In the genomic region with DNA sequence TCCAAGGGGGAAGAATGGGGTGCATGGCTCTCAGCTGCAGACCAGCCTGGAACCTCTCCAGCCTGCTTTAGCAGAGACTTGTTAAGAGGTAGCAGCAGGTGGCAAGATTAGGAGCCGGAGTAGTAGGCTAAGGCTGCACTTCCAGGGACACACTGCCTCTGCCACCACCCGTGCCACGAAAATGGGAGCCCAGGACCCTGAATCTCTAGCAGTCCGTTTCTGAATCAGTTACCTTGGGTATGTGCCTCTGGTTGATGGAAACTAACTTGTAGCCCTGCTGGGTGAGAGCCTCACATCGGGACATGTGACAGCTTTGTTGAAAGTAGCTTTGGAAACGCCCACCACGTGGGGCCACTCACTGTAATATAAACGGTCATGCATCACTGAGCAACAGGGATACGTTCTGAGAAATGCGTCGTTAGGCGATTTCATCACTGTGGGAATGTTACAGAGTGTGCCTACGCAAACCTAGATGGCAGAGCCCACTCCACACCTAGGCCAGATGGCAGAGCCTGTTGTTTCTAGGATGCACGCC, we compare ENCODE assay signal across 2 cellular contexts.
TF ChIP-seq lines count a peak whose summit lies in the region.

No MANE protein-coding gene starts in this region.

TF ChIP-seq in IMR-90, 13 proteins besides CTCF, POLR2A, EP300 and RAD21:
- TF ChIP-seq CEBPB (IDR thresholded peaks at IDR 0.05; ENCODE audit: low read depth, low read length) = peak; percentile 73
- TF ChIP-seq CHD1 (IDR thresholded peaks at IDR 0.05; ENCODE audit: low read depth, low read length) = no peak
- TF ChIP-seq BHLHE40 (IDR thresholded peaks at IDR 0.05; ENCODE audit: low read depth, low read length) = peak; percentile 20; the same call in 1 of the 2 replicates
- TF ChIP-seq SMC3 (IDR thresholded peaks at IDR 0.05; ENCODE audit: low read depth, low read length) = no peak
- no peak for TF ChIP-seq NFE2L2 (IDR thresholded peaks at IDR 0.05; ENCODE audit: low read depth, low read length)
- TF ChIP-seq, protein P1, sequence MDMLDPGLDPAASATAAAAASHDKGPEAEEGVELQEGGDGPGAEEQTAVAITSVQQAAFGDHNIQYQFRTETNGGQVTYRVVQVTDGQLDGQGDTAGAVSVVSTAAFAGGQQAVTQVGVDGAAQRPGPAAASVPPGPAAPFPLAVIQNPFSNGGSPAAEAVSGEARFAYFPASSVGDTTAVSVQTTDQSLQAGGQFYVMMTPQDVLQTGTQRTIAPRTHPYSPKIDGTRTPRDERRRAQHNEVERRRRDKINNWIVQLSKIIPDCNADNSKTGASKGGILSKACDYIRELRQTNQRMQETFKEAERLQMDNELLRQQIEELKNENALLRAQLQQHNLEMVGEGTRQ (IDR thresholded peaks at IDR 0.05; ENCODE audit: low read depth, low read length) = peak; percentile 93
- TF ChIP-seq MXI1 (IDR thresholded peaks at IDR 0.05; ENCODE audit: borderline replicate concordance, low read depth, low read length) = peak; percentile 76; the same call in 1 of the 2 replicates
- no peak for TF ChIP-seq MAFK (IDR thresholded peaks at IDR 0.05; ENCODE audit: low read depth, low read length)
TF ChIP-seq in IMR-90: peak in this region for 4.

TF ChIP-seq in GM23338, 12 proteins besides CTCF, POLR2A, EP300 and RAD21:
- TF ChIP-seq, protein P2, sequence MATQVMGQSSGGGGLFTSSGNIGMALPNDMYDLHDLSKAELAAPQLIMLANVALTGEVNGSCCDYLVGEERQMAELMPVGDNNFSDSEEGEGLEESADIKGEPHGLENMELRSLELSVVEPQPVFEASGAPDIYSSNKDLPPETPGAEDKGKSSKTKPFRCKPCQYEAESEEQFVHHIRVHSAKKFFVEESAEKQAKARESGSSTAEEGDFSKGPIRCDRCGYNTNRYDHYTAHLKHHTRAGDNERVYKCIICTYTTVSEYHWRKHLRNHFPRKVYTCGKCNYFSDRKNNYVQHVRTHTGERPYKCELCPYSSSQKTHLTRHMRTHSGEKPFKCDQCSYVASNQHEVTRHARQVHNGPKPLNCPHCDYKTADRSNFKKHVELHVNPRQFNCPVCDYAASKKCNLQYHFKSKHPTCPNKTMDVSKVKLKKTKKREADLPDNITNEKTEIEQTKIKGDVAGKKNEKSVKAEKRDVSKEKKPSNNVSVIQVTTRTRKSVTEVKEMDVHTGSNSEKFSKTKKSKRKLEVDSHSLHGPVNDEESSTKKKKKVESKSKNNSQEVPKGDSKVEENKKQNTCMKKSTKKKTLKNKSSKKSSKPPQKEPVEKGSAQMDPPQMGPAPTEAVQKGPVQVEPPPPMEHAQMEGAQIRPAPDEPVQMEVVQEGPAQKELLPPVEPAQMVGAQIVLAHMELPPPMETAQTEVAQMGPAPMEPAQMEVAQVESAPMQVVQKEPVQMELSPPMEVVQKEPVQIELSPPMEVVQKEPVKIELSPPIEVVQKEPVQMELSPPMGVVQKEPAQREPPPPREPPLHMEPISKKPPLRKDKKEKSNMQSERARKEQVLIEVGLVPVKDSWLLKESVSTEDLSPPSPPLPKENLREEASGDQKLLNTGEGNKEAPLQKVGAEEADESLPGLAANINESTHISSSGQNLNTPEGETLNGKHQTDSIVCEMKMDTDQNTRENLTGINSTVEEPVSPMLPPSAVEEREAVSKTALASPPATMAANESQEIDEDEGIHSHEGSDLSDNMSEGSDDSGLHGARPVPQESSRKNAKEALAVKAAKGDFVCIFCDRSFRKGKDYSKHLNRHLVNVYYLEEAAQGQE (IDR thresholded peaks at IDR 0.05; ENCODE audit: unreplicated experiment) = no peak
- TF ChIP-seq, protein P3, sequence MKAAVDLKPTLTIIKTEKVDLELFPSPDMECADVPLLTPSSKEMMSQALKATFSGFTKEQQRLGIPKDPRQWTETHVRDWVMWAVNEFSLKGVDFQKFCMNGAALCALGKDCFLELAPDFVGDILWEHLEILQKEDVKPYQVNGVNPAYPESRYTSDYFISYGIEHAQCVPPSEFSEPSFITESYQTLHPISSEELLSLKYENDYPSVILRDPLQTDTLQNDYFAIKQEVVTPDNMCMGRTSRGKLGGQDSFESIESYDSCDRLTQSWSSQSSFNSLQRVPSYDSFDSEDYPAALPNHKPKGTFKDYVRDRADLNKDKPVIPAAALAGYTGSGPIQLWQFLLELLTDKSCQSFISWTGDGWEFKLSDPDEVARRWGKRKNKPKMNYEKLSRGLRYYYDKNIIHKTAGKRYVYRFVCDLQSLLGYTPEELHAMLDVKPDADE (IDR thresholded peaks at IDR 0.05) = no peak
- TF ChIP-seq ZNF331 (CRISPR knock-in tag; IDR thresholded peaks at IDR 0.05; ENCODE audit: low read depth) (no peak), JUNB (IDR thresholded peaks at IDR 0.05; ENCODE audit: unreplicated experiment) (no peak), EZH2 (IDR thresholded peaks at IDR 0.05; ENCODE audit: low read depth, unreplicated experiment) (no peak), ZNF114 (CRISPR knock-in tag; IDR thresholded peaks at IDR 0.05) (no peak), EZH2phosphoT487 (IDR thresholded peaks at IDR 0.05; ENCODE audit: unreplicated experiment) (no peak), POLR2AphosphoS5 (IDR thresholded peaks at IDR 0.05; ENCODE audit: low read depth) (no peak), STAT1 (IDR thresholded peaks at IDR 0.05; ENCODE audit: unreplicated experiment) (no peak), NANOG (IDR thresholded peaks at IDR 0.05; ENCODE audit: borderline replicate concordance) (no peak), CREB1 (CRISPR knock-in tag; IDR thresholded peaks at IDR 0.05; ENCODE audit: low read depth) (no peak)
- TF ChIP-seq, protein P4, sequence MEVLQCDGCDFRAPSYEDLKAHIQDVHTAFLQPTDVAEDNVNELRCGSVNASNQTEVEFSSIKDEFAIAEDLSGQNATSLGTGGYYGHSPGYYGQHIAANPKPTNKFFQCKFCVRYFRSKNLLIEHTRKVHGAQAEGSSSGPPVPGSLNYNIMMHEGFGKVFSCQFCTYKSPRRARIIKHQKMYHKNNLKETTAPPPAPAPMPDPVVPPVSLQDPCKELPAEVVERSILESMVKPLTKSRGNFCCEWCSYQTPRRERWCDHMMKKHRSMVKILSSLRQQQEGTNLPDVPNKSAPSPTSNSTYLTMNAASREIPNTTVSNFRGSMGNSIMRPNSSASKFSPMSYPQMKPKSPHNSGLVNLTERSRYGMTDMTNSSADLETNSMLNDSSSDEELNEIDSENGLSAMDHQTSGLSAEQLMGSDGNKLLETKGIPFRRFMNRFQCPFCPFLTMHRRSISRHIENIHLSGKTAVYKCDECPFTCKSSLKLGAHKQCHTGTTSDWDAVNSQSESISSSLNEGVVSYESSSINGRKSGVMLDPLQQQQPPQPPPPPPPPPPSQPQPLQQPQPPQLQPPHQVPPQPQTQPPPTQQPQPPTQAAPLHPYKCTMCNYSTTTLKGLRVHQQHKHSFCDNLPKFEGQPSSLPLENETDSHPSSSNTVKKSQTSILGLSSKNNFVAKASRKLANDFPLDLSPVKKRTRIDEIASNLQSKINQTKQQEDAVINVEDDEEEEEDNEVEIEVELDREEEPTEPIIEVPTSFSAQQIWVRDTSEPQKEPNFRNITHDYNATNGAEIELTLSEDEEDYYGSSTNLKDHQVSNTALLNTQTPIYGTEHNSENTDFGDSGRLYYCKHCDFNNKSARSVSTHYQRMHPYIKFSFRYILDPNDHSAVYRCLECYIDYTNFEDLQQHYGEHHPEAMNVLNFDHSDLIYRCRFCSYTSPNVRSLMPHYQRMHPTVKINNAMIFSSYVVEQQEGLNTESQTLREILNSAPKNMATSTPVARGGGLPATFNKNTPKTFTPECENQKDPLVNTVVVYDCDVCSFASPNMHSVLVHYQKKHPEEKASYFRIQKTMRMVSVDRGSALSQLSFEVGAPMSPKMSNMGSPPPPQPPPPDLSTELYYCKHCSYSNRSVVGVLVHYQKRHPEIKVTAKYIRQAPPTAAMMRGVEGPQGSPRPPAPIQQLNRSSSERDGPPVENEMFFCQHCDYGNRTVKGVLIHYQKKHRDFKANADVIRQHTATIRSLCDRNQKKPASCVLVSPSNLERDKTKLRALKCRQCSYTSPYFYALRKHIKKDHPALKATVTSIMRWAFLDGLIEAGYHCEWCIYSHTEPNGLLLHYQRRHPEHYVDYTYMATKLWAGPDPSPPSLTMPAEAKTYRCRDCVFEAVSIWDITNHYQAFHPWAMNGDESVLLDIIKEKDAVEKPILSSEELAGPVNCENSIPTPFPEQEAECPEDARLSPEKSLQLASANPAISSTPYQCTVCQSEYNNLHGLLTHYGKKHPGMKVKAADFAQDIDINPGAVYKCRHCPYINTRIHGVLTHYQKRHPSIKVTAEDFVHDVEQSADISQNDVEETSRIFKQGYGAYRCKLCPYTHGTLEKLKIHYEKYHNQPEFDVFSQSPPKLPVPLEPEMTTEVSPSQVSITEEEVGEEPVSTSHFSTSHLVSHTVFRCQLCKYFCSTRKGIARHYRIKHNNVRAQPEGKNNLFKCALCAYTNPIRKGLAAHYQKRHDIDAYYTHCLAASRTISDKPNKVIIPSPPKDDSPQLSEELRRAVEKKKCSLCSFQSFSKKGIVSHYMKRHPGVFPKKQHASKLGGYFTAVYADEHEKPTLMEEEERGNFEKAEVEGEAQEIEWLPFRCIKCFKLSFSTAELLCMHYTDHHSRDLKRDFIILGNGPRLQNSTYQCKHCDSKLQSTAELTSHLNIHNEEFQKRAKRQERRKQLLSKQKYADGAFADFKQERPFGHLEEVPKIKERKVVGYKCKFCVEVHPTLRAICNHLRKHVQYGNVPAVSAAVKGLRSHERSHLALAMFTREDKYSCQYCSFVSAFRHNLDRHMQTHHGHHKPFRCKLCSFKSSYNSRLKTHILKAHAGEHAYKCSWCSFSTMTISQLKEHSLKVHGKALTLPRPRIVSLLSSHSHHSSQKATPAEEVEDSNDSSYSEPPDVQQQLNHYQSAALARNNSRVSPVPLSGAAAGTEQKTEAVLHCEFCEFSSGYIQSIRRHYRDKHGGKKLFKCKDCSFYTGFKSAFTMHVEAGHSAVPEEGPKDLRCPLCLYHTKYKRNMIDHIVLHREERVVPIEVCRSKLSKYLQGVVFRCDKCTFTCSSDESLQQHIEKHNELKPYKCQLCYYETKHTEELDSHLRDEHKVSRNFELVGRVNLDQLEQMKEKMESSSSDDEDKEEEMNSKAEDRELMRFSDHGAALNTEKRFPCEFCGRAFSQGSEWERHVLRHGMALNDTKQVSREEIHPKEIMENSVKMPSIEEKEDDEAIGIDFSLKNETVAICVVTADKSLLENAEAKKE (CRISPR knock-in tag; IDR thresholded peaks at IDR 0.05) = no peak
